ENCODE assay signal across 9 cellular contexts in genomic region chr16:685967-686366, GRCh38. TPM values are rescaled to one million over a fixed set of nuclear protein-coding genes. Genes with fewer than 3 reads are reported as not detected.
DNase-seq lines count a peak whose midpoint lies in the region; ATAC-seq and TF ChIP-seq lines count a peak whose summit lies in the region.
"Had no signal": no experiment of that assay in that cellular context is flagged by ENCODE, and none has a peak within 500 bp of the region (broad histone marks: within the 10 kb centered on the region; RNA-seq: fewer than 3 reads in every experiment).

No MANE protein-coding gene starts in this region.

- no TSS peak for BruUV-seq in A673 (replicated peaks; lab: Mats Ljungman, UMichigan)

- no peak overlapping the region for H3K27ac ChIP-seq in A673 (ENCODE audit: low read depth, low read length, poor library complexity, severe bottlenecking)

- no peaks in the 10 kb centered on the region for H3K27me3 ChIP-seq in A673 (replicated peaks; ENCODE audit: insufficient read depth, low read depth, low read length, poor library complexity)

- no peak overlapping the region for H3K4me3 ChIP-seq in A673 (ENCODE audit: low read depth, low read length, poor library complexity, severe bottlenecking)
- H3K4me3 ChIP-seq in fibroblast of the aortic adventitia (ENCODE audit: low read depth, low read length), result no peak overlapping the region
- H3K4me3 ChIP-seq: HAP-1 had no signal

- no peaks in the 10 kb centered on the region for H3K9me3 ChIP-seq in A673 (ENCODE audit: low read depth, low read length, poor library complexity, severe bottlenecking)
- H3K9me3 ChIP-seq: HAP-1 had no signal

- ATAC-seq in GM21723 (IDR thresholded peaks at IDR 0.05; ENCODE audit: unreplicated experiment) (no peak), HG02798 (IDR thresholded peaks at IDR 0.05; ENCODE audit: poor library complexity, unreplicated experiment) (no peak)

- POLR2A ChIA-PET in A673 (lab: Charles Lee; ENCODE audit: low non-redundant PET), result no interaction called here

- H3K36me3 ChIP-seq in A673 (ENCODE audit: insufficient read depth, low read length, poor library complexity, severe bottlenecking), result peaks cover 27% of the 10 kb centered on the region

- DNase-seq in A673 (ENCODE audit: low spot score), result no peak
- DNase-seq in GM03348 (ENCODE audit: low spot score), result peak; percentile 53
- DNase-seq in SHP77 treated with DMSO at 0.1 percent for 48 hours (lab: John Stamatoyannopoulos, UW), result peak; percentile 44
- DNase-seq in fibroblast of the aortic adventitia (ENCODE audit: low read depth), result peak; percentile 25
- no peak for DNase-seq in NCI-H1694 (lab: John Stamatoyannopoulos, UW)
- DNase-seq in GM19240 (ENCODE audit: insufficient read length, low spot score), result no peak

- intact Hi-C loops in A673 (cut with micrococcal nuclease; ENCODE audit: unreplicated experiment), result loop anchor here (5.0 kb wide), 1 partner anchor 294 kb away; no protein-coding TSS in a partner anchor

- peak; percentile 64 for TF ChIP-seq CTCF in A673 (conservative IDR thresholded peaks at IDR 0.05; ENCODE audit: low read depth, low read length)
- peak; percentile 47 for TF ChIP-seq CTCF in fibroblast of the aortic adventitia (IDR thresholded peaks at IDR 0.05; ENCODE audit: insufficient read depth, low read length)

- H3K4me1 ChIP-seq in A673 (ENCODE audit: insufficient read depth, low read length, poor library complexity, severe bottlenecking), result peaks cover 31% of the 10 kb centered on the region

- CTCF ChIA-PET in A673 (lab: Charles Lee), result no interaction called here

RNA-seq across cellular contexts. Expression of gene JMJD8, which starts 1.8 kb away (rescaled TPM):
- 78.1 and 87.1 TPM in 2 replicates for total RNA-seq in A673 (2021)
- 32.0 and 42.8 TPM in 2 replicates for total RNA-seq in fibroblast of the aortic adventitia (ENCODE audit: low replicate concordance)

RNA-seq across cellular contexts. Expression of gene WDR24, which starts 4.2 kb away (rescaled TPM):
- total RNA-seq in A673 (2021) (17.7 and 18.2 TPM in 2 replicates), fibroblast of the aortic adventitia (ENCODE audit: low replicate concordance) (8.1 and 8.3 TPM in 2 replicates)

RNA-seq across cellular contexts. Expression of gene STUB1, which starts 5.8 kb away (rescaled TPM):
- 88.2 and 95.2 TPM in 2 replicates for total RNA-seq in A673 (2021)
- total RNA-seq in fibroblast of the aortic adventitia (ENCODE audit: low replicate concordance), result 88.9 and 112 TPM in 2 replicates

RNA-seq across cellular contexts. Expression of gene RHBDL1, which starts 10.5 kb away (rescaled TPM):
- total RNA-seq in A673 (2021) (1.5 and 2.3 TPM in 2 replicates), fibroblast of the aortic adventitia (ENCODE audit: low replicate concordance) (1.6 and 3.2 TPM in 2 replicates)

RNA-seq across cellular contexts. Expression of gene RHOT2, which starts 18.0 kb away (rescaled TPM):
- total RNA-seq in A673 (2021) (184 and 193 TPM in 2 replicates), fibroblast of the aortic adventitia (ENCODE audit: low replicate concordance) (24.4 and 34.5 TPM in 2 replicates)

Comparison
In these comparisons a context has a peak if more than half of its experiments do, and no peak if none do; other contexts are left out.
1. DNase-seq: peak in GM03348 (single experiment), SHP77 treated with DMSO at 0.1 percent for 48 hours (single experiment) and fibroblast of the aortic adventitia (single experiment); none in A673 (single experiment), NCI-H1694 (single experiment) and GM19240 (single experiment).